Comparison of ENCODE assay signal across 8 cellular contexts in genomic region chr7:93117327-93117726, GRCh38.
DNase-seq lines count a peak whose midpoint lies in the region; ATAC-seq and TF ChIP-seq lines count a peak whose summit lies in the region.

No MANE protein-coding gene starts in this region.

- H3K27ac ChIP-seq in muscle layer of colon (ENCODE audit: low read depth, low read length) = no peak overlapping the region

- H3K9ac ChIP-seq in adipocyte (ENCODE audit: low read length) (peak overlapping the region; percentile 77), muscle layer of colon (ENCODE audit: low read length) (peak overlapping the region; percentile 11)

- H3K4me1 ChIP-seq in adipocyte (ENCODE audit: control insufficient read depth, insufficient read depth, low read length) (peaks cover 22% of the 10 kb centered on the region), muscle layer of colon (ENCODE audit: insufficient read depth, low read length) (peaks cover 11% of the 10 kb centered on the region)

- no peaks in the 10 kb centered on the region for H3K27me3 ChIP-seq in adipocyte (replicated peaks; ENCODE audit: control insufficient read depth, insufficient read depth, low read length)
- no peaks in the 10 kb centered on the region for H3K27me3 ChIP-seq in muscle layer of colon (ENCODE audit: control insufficient read depth in 1 of 2, insufficient read depth in 2 of 2, low read length in 2 of 2)

- ATAC-seq in HG02885 (IDR thresholded peaks at IDR 0.05; ENCODE audit: poor library complexity, unreplicated experiment) = peak; percentile 33

- no peaks in the 10 kb centered on the region for H3K9me3 ChIP-seq in adipocyte (ENCODE audit: control insufficient read depth, low read length)
- H3K9me3 ChIP-seq in muscle layer of colon (ENCODE audit: low read length) = no peaks in the 10 kb centered on the region

- H3K4me3 ChIP-seq in AG09309 (ENCODE audit: control insufficient read depth, low read depth, low read length) (peak overlapping the region; percentile 47), adipocyte (ENCODE audit: low read length) (peak overlapping the region; percentile 84), muscle layer of colon (ENCODE audit: low read depth in 1 of 2, low read length in 2 of 2) (peak overlapping the region; percentile 47 to 63)

- in situ Hi-C loops in GM13976 (cut with MboI; ENCODE audit: low sequenced_read_pairs, unreplicated experiment) = no loop called here

- DNase-seq in AG09309 (ENCODE audit: low read depth) (no peak), adipocyte (ENCODE audit: low read depth) (peak; percentile 21), medulla oblongata (ENCODE audit: extremely low spot score) (no peak), NCI-H2171 treated with DMSO at 0.1 percent for 48 hours (lab: John Stamatoyannopoulos, UW) (no peak), GM13976 (ENCODE audit: low spot score) (no peak), D341Med (ENCODE audit: low spot score) (no peak)

- H3K36me3 ChIP-seq in adipocyte (ENCODE audit: control insufficient read depth, insufficient read depth, low read length, severe bottlenecking) = no peaks in the 10 kb centered on the region
- H3K36me3 ChIP-seq in muscle layer of colon (ENCODE audit: insufficient read depth, low read length) = no peaks in the 10 kb centered on the region

- TF ChIP-seq CTCF in AG09309 (IDR thresholded peaks at IDR 0.05; ENCODE audit: control insufficient read depth, insufficient read depth, low read depth, low read length, missing control alignments) = no peak
- TF ChIP-seq CTCF in GM13976 (IDR thresholded peaks at IDR 0.05; ENCODE audit: borderline replicate concordance, control extremely low read depth, extremely low read depth, insufficient read depth, missing control alignments) = no peak
